ENCODE assay signal across 14 cellular contexts in the genomic region with DNA sequence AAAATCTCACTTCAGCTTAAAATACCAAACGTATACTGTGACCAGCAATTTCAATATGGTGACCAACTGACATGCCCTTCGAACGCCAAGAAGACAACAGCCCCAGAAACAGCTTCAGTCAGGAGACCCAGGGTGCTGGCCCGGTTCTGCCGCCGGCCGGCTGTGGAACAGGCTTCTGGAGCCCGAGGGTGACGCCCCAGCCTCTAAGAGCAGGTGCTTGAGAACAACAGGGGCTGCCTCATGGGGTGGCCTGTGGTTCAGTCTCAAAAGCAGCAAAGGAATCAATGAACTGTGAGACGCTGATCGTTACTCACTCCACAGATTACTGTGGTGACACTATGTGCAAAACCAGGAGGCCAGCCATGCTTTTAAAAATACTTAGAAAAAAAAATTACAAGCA. TPM values are rescaled to one million over a fixed set of nuclear protein-coding genes. Genes with fewer than 3 reads are reported as not detected.
DNase-seq lines count a peak whose midpoint lies in the region; ATAC-seq and TF ChIP-seq lines count a peak whose summit lies in the region.
"Had no signal": no experiment of that assay in that cellular context is flagged by ENCODE, and none has a peak within 500 bp of the region (broad histone marks: within the 10 kb centered on the region; RNA-seq: fewer than 3 reads in every experiment).

No MANE protein-coding gene starts in this region.

- no peak overlapping the region for H3K4me3 Mint-ChIP-seq in progenitor cell of endocrine pancreas (ENCODE audit: low read depth)

- DNase-seq in progenitor cell of endocrine pancreas (ENCODE audit: low spot score, unreplicated experiment) (no peak), SHP77 treated with DMSO at 0.1 percent for 48 hours (lab: John Stamatoyannopoulos, UW) (no peak), NOMO-1 treated with dmso at 0.1 percent for 144 hours (lab: John Stamatoyannopoulos, UW; ENCODE audit: unreplicated experiment) (no peak), NCI-H146 (lab: John Stamatoyannopoulos, UW) (no peak)
- no peak for DNase-seq in activated T-cell treated with anti-CD3 and anti-CD28 coated beads, Interleukin-2, amount 50 U/mL, for 48 hours
- DNase-seq: activated CD4-positive, CD25-positive, alpha-beta regulatory T cell treated with anti-CD3 and anti-CD28 coated beads, Interleukin-2, amount 50 U/mL, for 72 hours; Caco-2; hippocampal formation; NCI-H1436 treated with DMSO at 0.1 percent for 48 hours; NK-92 treated with Interleukin-12 subunit alpha and Interleukin-12 subunit beta, amount 100 ng/mL, for 24 hours had no signal

- H3K9me3 Mint-ChIP-seq in progenitor cell of endocrine pancreas (ENCODE audit: low read depth), result no peaks in the 10 kb centered on the region
- H3K9me3 Mint-ChIP-seq: activated T-helper 2 cell treated with anti-CD3 and anti-CD28 coated beads, Interferon-gamma antibody, Interleukin-2, Interleukin-4, amounts not matched to agents 10 μg/mL and 5 μg/mL and 100 μg/mL, durations not matched to agents 14 hours and 24 hours and 36 hours had no signal

- H3K27ac Mint-ChIP-seq in progenitor cell of endocrine pancreas, result peak overlapping the region; percentile 56
- H3K27ac Mint-ChIP-seq: activated T-helper 2 cell treated with anti-CD3 and anti-CD28 coated beads, Interferon-gamma antibody, Interleukin-2, Interleukin-4, amounts not matched to agents 10 μg/mL and 5 μg/mL and 100 μg/mL, durations not matched to agents 14 hours and 24 hours and 36 hours had no signal

- H3K4me1 Mint-ChIP-seq in progenitor cell of endocrine pancreas (ENCODE audit: low read depth), result peaks cover 21% of the 10 kb centered on the region

- H3K27me3 Mint-ChIP-seq in progenitor cell of endocrine pancreas, result no peaks in the 10 kb centered on the region

- no peak for TF ChIP-seq CTCF in progenitor cell of endocrine pancreas (IDR thresholded peaks at IDR 0.05; ENCODE audit: unreplicated experiment)

- no peaks in the 10 kb centered on the region for H3K36me3 Mint-ChIP-seq in progenitor cell of endocrine pancreas (ENCODE audit: insufficient read depth)

- ATAC-seq in GM18868 (IDR thresholded peaks at IDR 0.05; ENCODE audit: unreplicated experiment), result peak; percentile 71
- peak; percentile 43 for ATAC-seq in GM21576 (IDR thresholded peaks at IDR 0.05; ENCODE audit: unreplicated experiment)
- peak; percentile 52 for ATAC-seq in HG03460 (IDR thresholded peaks at IDR 0.05; ENCODE audit: unreplicated experiment)

RNA-seq across cellular contexts. Expression of a gene that starts 17.3 kb away (rescaled TPM):
- 0.50 and 0.64 TPM in 2 replicates for total RNA-seq in progenitor cell of endocrine pancreas

RNA-seq across cellular contexts. Expression of a gene that starts 54.8 kb away (rescaled TPM):
- 14.1 and 16.8 TPM in 2 replicates for total RNA-seq in progenitor cell of endocrine pancreas
